Comparison of ENCODE assay signal across 19 cellular contexts in the genomic region with DNA sequence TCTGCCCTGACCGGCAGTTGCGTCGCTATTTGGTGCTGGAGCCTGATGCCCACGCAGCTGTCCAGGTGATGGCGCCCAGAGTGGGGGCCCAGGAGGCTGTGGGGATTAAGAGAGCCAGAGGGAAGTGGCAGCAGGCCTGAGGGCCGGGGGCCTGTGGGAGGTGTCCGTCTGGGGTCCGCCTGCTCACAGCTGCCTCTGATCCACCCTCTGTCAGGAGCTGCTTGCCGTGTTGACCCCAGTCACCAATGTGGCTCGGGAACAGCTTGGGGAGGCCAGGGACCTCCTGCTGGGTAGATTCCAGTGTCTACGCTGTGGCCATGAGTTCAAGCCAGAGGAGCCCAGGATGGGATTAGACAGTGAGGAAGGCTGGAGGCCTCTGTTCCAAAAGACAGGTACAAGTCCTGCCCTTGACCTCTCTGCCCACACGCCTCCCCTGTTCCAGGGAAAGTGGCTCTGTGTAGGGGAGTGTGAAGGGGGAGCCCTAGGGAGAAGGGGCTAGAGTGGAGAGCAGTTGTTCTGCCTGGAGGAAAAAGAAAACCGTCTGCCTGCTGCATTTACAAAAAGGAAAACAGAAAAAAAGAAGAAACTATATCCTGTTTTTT. TPM values are rescaled to one million over a fixed set of nuclear protein-coding genes. Genes with fewer than 3 reads are reported as not detected.
DNase-seq lines count a peak whose midpoint lies in the region; TF ChIP-seq lines count a peak whose summit lies in the region.
"Had no signal": no experiment of that assay in that cellular context is flagged by ENCODE, and none has a peak within 500 bp of the region (broad histone marks: within the 10 kb centered on the region; RNA-seq: fewer than 3 reads in every experiment).

No MANE protein-coding gene starts in this region.

- H3K9me3 ChIP-seq in SK-N-MC (ENCODE audit: low read depth, low read length) = no peaks in the 10 kb centered on the region
- no peaks in the 10 kb centered on the region for H3K9me3 ChIP-seq in left ventricle myocardium inferior (replicated peaks)
- H3K9me3 ChIP-seq in ovary = no peaks in the 10 kb centered on the region
- H3K9me3 ChIP-seq: A549, MG63, Peyer's patch had no signal

- no peak overlapping the region for H3K9ac ChIP-seq in SK-N-MC (ENCODE audit: insufficient read length)

- 18 to 30% (median 20%) methylated on average over 13 of the region's 13 CpGs for WGBS in ovary, 3 donors

- peaks cover 19% of the 10 kb centered on the region for H3K27me3 Mint-ChIP-seq in endothelial cell (ENCODE audit: unreplicated experiment)

- intact Hi-C loops in left ventricle myocardium inferior (cut with micrococcal nuclease) = no loop called here
- intact Hi-C loops in ovary (cut with DNase I) = loop anchor here in 2 of 4 donors (5.0 kb wide), 2 partner anchors 37 to 57 kb away; a partner anchor contains a TSS

- H3K36me3 ChIP-seq in SK-N-MC (ENCODE audit: insufficient read depth, low read length) (no peaks in the 10 kb centered on the region; the same call in 1 of the 2 replicates), left ventricle myocardium inferior (peaks cover 60% of the 10 kb centered on the region), ovary (no peaks in the 10 kb centered on the region)
- H3K36me3 ChIP-seq: MG63 had no signal

- peak overlapping the region; percentile 59 for H3K4me3 Mint-ChIP-seq in endothelial cell (ENCODE audit: unreplicated experiment)
- H3K4me3 Mint-ChIP-seq: HFFc6 had no signal

- TF ChIP-seq CTCF in endothelial cell (IDR thresholded peaks at IDR 0.05; ENCODE audit: unreplicated experiment) (no peak), left ventricle myocardium inferior (IDR thresholded peaks at IDR 0.05; ENCODE audit: borderline replicate concordance) (no peak), ovary (IDR thresholded peaks at IDR 0.05) (no peak)

- TF ChIP-seq POLR2A in ovary (IDR thresholded peaks at IDR 0.05) = no peak

- H3K4me1 ChIP-seq in left ventricle myocardium inferior = peaks cover 23% of the 10 kb centered on the region
- H3K4me1 ChIP-seq in ovary (ENCODE audit: insufficient read depth) = peaks cover 61% of the 10 kb centered on the region
- H3K4me1 ChIP-seq: A549 had no signal

- peaks cover 33% of the 10 kb centered on the region for H3K36me3 Mint-ChIP-seq in endothelial cell (ENCODE audit: low read depth, unreplicated experiment)

- H3K27ac Mint-ChIP-seq in endothelial cell (ENCODE audit: unreplicated experiment) = no peak overlapping the region
- H3K27ac Mint-ChIP-seq: HFFc6 had no signal

- H3K27ac ChIP-seq in SK-N-MC (peak overlapping the region; percentile 64), left ventricle myocardium inferior (replicated peaks) (peak overlapping the region; percentile 91), ovary (peak overlapping the region; percentile 93 to 95)
- H3K27ac ChIP-seq: A549, Peyer's patch had no signal

- H3K4me3 ChIP-seq in SK-N-MC (no peak overlapping the region), left ventricle myocardium inferior (no peak overlapping the region), ovary (no peak overlapping the region)
- H3K4me3 ChIP-seq: A549, MG63, Peyer's patch had no signal

- no peak for TF ChIP-seq EP300 in ovary (IDR thresholded peaks at IDR 0.05)

- H3K27me3 ChIP-seq in left ventricle myocardium inferior (ENCODE audit: low read depth) = no peaks in the 10 kb centered on the region
- H3K27me3 ChIP-seq in ovary = no peaks in the 10 kb centered on the region
- H3K27me3 ChIP-seq: MG63, Peyer's patch had no signal

- H3K4me1 Mint-ChIP-seq in endothelial cell (ENCODE audit: unreplicated experiment) = no peaks in the 10 kb centered on the region

- no peaks in the 10 kb centered on the region for H3K9me3 Mint-ChIP-seq in endothelial cell (ENCODE audit: unreplicated experiment)
- H3K9me3 Mint-ChIP-seq: HFFc6 had no signal

- no peak for DNase-seq in SK-N-MC (ENCODE audit: low read depth, low spot score)
- no peak for DNase-seq in endothelial cell (ENCODE audit: low spot score)
- DNase-seq in left ventricle myocardium inferior = no peak
- peak; percentile 54 to 77 (median 67) for DNase-seq in ovary
- no peak for DNase-seq in NCI-H146 (lab: John Stamatoyannopoulos, UW)
- no peak for DNase-seq in NCI-H2107 treated with DMSO at 0.1 percent for 48 hours (lab: John Stamatoyannopoulos, UW; ENCODE audit: unreplicated experiment)
- no peak for DNase-seq in activated CD4-positive, alpha-beta T cell treated with anti-CD3 and anti-CD28 coated beads for 4 hours
- no peak for DNase-seq in NK-92 (lab: John Stamatoyannopoulos, UW; ENCODE audit: unreplicated experiment)
- DNase-seq: C1 segment of cervical spinal cord, HFFc6, MG63, NCI-H1092 treated with DMSO at 0.1 percent for 48 hours, NCI-H1694 treated with DMSO at 0.1 percent for 48 hours, NCI-H2107, NCI-H226, NCI-H524 treated with DMSO at 0.1 percent for 48 hours, Peyer's patch, SHP77 had no signal

RNA-seq across cellular contexts. Expression of a gene that starts 11.6 kb away (rescaled TPM):
- total RNA-seq in endothelial cell (ENCODE audit: unreplicated experiment) (23.8 TPM), left ventricle myocardium inferior (15.9 TPM), ovary (10 to 100 TPM; 30.3 to 73.7 (median 43.8) TPM)
- 10 to 100 TPM in 1 of 2 donors, 1 to 10 TPM in 1; 9.2 to 46.2 TPM for polyA plus RNA-seq in ovary

RNA-seq across cellular contexts. Expression of a gene that starts 18.2 kb away (rescaled TPM):
- total RNA-seq in endothelial cell (ENCODE audit: unreplicated experiment) = 2.1 TPM
- 426 TPM for total RNA-seq in left ventricle myocardium inferior
- 100 to 1,000 TPM in 4 of 7 donors, 10 to 100 TPM in 3; 29.6 to 232 (median 106) TPM for total RNA-seq in ovary
- 10 to 100 TPM in 1 of 2 donors, 1 to 10 TPM in 1; 5.3 to 83.6 TPM for polyA plus RNA-seq in ovary

RNA-seq across cellular contexts. Expression of a gene that starts 37.1 kb away (rescaled TPM):
- total RNA-seq in endothelial cell (ENCODE audit: unreplicated experiment) = not detected
- total RNA-seq in left ventricle myocardium inferior = 2.4 TPM
- total RNA-seq in ovary = 100 to 1,000 TPM in 2 of 7 donors, 10 to 100 TPM in 5; 38.4 to 165 (median 78.3) TPM
- 100 to 1,000 TPM in 1 of 2 donors, 10 to 100 TPM in 1; 96.3 to 162 TPM for polyA plus RNA-seq in ovary
- total RNA-seq: Peyer's patch had no signal

RNA-seq across cellular contexts. Expression of a gene that starts 37.9 kb away (rescaled TPM):
- total RNA-seq in endothelial cell (ENCODE audit: unreplicated experiment) = 53.4 TPM
- total RNA-seq in left ventricle myocardium inferior = 208 TPM
- 100 to 1,000 TPM; 230 to 740 (median 473) TPM for total RNA-seq in ovary
- polyA plus RNA-seq in ovary = 100 to 1,000 TPM in 1 of 2 donors, 10 to 100 TPM in 1; 53.2 to 431 TPM

Comparison
In these comparisons a context has a peak if more than half of its experiments do, and no peak if none do; other contexts are left out.
1. DNase-seq: peak in ovary (5 of 5); none in SK-N-MC (single experiment), endothelial cell (single experiment), left ventricle myocardium inferior (single experiment), NCI-H146 (single experiment), NCI-H2107 treated with DMSO at 0.1 percent for 48 hours (single experiment), activated CD4-positive, alpha-beta T cell treated with anti-CD3 and anti-CD28 coated beads for 4 hours (0 of 2) and NK-92 (single experiment).
2. RNA of a gene that starts 18.2 kb away (total RNA-seq): 426 TPM in left ventricle myocardium inferior (single experiment) and 29.6 to 232 TPM in ovary; 2.1 TPM in endothelial cell (single experiment); every median in the first group is over 10 times any median in the second.
3. RNA of a gene that starts 37.1 kb away (total RNA-seq): 38.4 to 165 TPM in ovary; 2.4 TPM in left ventricle myocardium inferior (single experiment) and not detected in endothelial cell (single experiment); every median in the first group is over 10 times any median in the second.
4. Peak in every context shown above with its lines, with median percentiles within 50 percentile points of each other: H3K27ac ChIP-seq.